ENCODE assay signal across 8 cellular contexts in the genomic region with DNA sequence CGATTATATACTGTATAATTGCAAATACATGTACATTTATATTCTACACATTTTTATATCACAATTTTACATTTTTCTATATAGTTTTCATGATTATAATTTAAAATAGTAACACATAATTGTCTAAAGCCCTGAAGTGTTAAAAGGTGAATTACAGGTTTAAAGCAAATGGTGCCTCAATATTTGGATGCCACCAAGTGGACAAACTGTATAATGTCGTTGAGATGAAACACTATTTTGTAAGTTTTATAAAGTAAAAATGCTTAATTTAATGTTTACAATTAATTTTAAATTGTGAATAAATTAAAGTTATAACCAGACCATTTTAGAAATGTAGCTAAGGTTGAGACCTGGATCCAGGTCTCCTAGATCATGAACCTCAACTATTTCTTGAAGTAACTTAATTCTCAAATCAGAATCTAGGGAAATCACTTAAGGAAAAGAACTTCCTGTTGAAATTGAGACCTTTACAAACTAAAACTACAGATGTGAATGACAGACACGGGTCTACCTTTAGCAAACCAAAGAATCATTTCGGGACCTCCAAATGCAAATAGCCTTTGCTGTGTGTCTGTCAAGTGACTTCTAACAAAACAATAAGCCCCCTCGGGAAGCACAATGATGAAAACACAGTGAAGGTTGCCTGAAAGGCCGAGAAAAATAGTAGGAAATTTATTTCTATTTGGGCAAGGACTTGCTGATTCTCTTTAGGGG. TPM values are rescaled to one million over a fixed set of nuclear protein-coding genes. Genes with fewer than 3 reads are reported as not detected.
A peak's percentile ranks its signal among the peaks of the same experiment; 100 is the strongest.
DNase-seq lines count a peak whose midpoint lies in the region; ATAC-seq and TF ChIP-seq lines count a peak whose summit lies in the region.

No MANE protein-coding gene starts in this region.

- ATAC-seq in left colon (peak; percentile 47), GM21515 (IDR thresholded peaks at IDR 0.05; ENCODE audit: unreplicated experiment) (no peak), sciatic nerve (no peak)

- peaks cover 13% of the 10 kb centered on the region for H3K4me1 ChIP-seq in HUES48 (ENCODE audit: control insufficient read depth, insufficient read depth, low read length)

- no peaks in the 10 kb centered on the region for H3K27me3 ChIP-seq in HUES48 (ENCODE audit: control insufficient read depth, insufficient read depth, low read length)

- H3K9me3 ChIP-seq in HUES48 (ENCODE audit: control insufficient read depth, insufficient read depth, low read length): no peaks in the 10 kb centered on the region

- H3K27me3 Mint-ChIP-seq in CD14-positive monocyte (ENCODE audit: low read depth in 3 of 3): no peaks in the 10 kb centered on the region

- H3K9ac ChIP-seq in HUES48 (ENCODE audit: low read depth, low read length): 0 out of 2 replicates have a peak overlapping the region, but pooled peaks have one; percentile 8

- peak overlapping the region; percentile 40 for H3K4me3 ChIP-seq in HUES48 (ENCODE audit: low read depth, low read length)

- intact Hi-C loops in CD14-positive monocyte (cut with micrococcal nuclease): no loop called here
- intact Hi-C loops in left colon (cut with DNase I, micrococcal nuclease): no loop called here
- intact Hi-C loops in sciatic nerve (cut with DNase I): no loop called here

- no peak for DNase-seq in CD14-positive monocyte (ENCODE audit: low spot score)
- peak; percentile 18 for DNase-seq in amniotic epithelial cell (ENCODE audit: low read depth)
- no peak for DNase-seq in left colon
- no peak for DNase-seq in HK-2 (ENCODE audit: unreplicated experiment)
- DNase-seq in sciatic nerve (ENCODE audit: low spot score): no peak
- no peak for DNase-seq in activated CD4-positive, CD25-positive, alpha-beta regulatory T cell treated with anti-CD3 and anti-CD28 coated beads, Interleukin-2, amount 50 U/mL, for 72 hours

- no peak overlapping the region for H3K4me3 Mint-ChIP-seq in CD14-positive monocyte

- peak overlapping the region; percentile 88 for H3K27ac ChIP-seq in HUES48 (ENCODE audit: low read depth, low read length)

- TF ChIP-seq CTCF in CD14-positive monocyte (IDR thresholded peaks at IDR 0.05): peak; percentile 35

- no peaks in the 10 kb centered on the region for H3K36me3 ChIP-seq in HUES48 (ENCODE audit: control insufficient read depth, insufficient read depth, low read length)

- no peak overlapping the region for H3K27ac Mint-ChIP-seq in CD14-positive monocyte

- no peaks in the 10 kb centered on the region for H3K4me1 Mint-ChIP-seq in CD14-positive monocyte

- peaks cover 3 to 6% of the 10 kb centered on the region in 2 donors for H3K36me3 Mint-ChIP-seq in CD14-positive monocyte

- no peaks in the 10 kb centered on the region for H3K9me3 Mint-ChIP-seq in CD14-positive monocyte

RNA-seq across cellular contexts. Expression of gene EHHADH, which starts 37.8 kb away (rescaled TPM):
- 1 to 10 TPM; 1.1 to 1.5 TPM for polyA plus RNA-seq in CD14-positive monocyte
- total RNA-seq in left colon (10 to 100 TPM; 35.5 to 43.8 TPM), sciatic nerve (6.2 TPM)
